In the genomic region with DNA sequence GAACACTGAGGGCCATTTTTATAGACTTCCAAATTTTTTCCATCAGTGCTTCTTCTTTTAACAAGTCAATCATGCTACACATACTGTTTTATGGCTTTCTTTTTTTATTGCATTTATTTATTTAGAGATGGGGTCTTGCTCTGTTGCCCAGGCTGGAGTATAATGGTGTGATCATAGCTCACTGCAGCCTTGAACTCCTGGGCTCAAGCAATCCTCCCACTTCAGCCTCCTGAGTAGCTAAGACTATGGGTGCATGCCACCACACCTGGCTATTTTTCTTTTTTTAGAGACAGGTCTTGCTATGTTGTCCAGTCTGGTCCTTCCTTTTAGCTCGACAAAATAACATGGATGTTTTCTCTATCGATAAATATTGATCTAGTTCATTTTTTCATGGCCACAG, we compare ENCODE assay signal across 25 cellular contexts.
"Had no signal": no experiment of that assay in that cellular context is flagged by ENCODE, and none has a peak within 500 bp of the region (broad histone marks: within the 10 kb centered on the region; RNA-seq: fewer than 3 reads in every experiment).

No MANE protein-coding gene starts in this region.

- DNase-seq: colonic mucosa; cortex of kidney; dermis blood vessel endothelial cell; dorsolateral prefrontal cortex; effector CD4-positive, alpha-beta T cell; effector CD8-positive, alpha-beta T cell; effector memory CD4-positive, alpha-beta T cell; effector memory CD8-positive, alpha-beta T cell; endodermal cell; erythroblast; esophagus squamous epithelium; foreskin fibroblast; foreskin keratinocyte; foreskin melanocyte; gastrocnemius medialis; glutamatergic neuron; head of caudate nucleus; heart left ventricle; heart right ventricle had no signal

- H3K4me1 ChIP-seq: colonic mucosa, esophagus muscularis mucosa, esophagus squamous epithelium, foreskin keratinocyte, gastrocnemius medialis, gastroesophageal sphincter, heart left ventricle, heart right ventricle had no signal

- H3K9me3 ChIP-seq: colonic mucosa, esophagus muscularis mucosa, esophagus squamous epithelium, gastrocnemius medialis, gastroesophageal sphincter, heart left ventricle, heart right ventricle had no signal

- H3K9me3 Mint-ChIP-seq: dendritic cell treated with granulocyte-macrophage colony-stimulating factor and Interleukin-4, amounts not matched to agents 40 ng/mL and 50 ng/mL, for 4 days; endodermal cell had no signal

- H3K27ac ChIP-seq: colonic mucosa, coronary artery, dorsolateral prefrontal cortex, epithelial cell of prostate, esophagus muscularis mucosa, esophagus squamous epithelium, foreskin keratinocyte, gastrocnemius medialis, gastroesophageal sphincter, heart left ventricle, heart right ventricle had no signal

- H3K27me3 Mint-ChIP-seq: dendritic cell treated with granulocyte-macrophage colony-stimulating factor and Interleukin-4, amounts not matched to agents 40 ng/mL and 50 ng/mL, for 4 days; effector memory CD8-positive, alpha-beta T cell had no signal

- H3K27ac Mint-ChIP-seq: dendritic cell treated with granulocyte-macrophage colony-stimulating factor and Interleukin-4, amounts not matched to agents 40 ng/mL and 50 ng/mL, for 4 days; effector memory CD8-positive, alpha-beta T cell; endodermal cell had no signal

- H3K4me3 ChIP-seq: colonic mucosa, coronary artery, dorsolateral prefrontal cortex, esophagus muscularis mucosa, esophagus squamous epithelium, gastrocnemius medialis, gastroesophageal sphincter, heart left ventricle, heart right ventricle had no signal

- H3K4me1 Mint-ChIP-seq: endodermal cell had no signal

- ATAC-seq: effector memory CD8-positive, alpha-beta T cell; esophagus mucosa; foreskin keratinocyte; gastrocnemius medialis; gastroesophageal sphincter; heart left ventricle; heart right ventricle had no signal

- H3K4me3 Mint-ChIP-seq: dendritic cell treated with granulocyte-macrophage colony-stimulating factor and Interleukin-4, amounts not matched to agents 40 ng/mL and 50 ng/mL, for 4 days; effector memory CD8-positive, alpha-beta T cell; endodermal cell had no signal

- H3K36me3 ChIP-seq: colonic mucosa, esophagus muscularis mucosa, esophagus squamous epithelium, gastrocnemius medialis, gastroesophageal sphincter, heart left ventricle, heart right ventricle had no signal
